Comparison of ENCODE assay signal across 8 cellular contexts in the genomic region with DNA sequence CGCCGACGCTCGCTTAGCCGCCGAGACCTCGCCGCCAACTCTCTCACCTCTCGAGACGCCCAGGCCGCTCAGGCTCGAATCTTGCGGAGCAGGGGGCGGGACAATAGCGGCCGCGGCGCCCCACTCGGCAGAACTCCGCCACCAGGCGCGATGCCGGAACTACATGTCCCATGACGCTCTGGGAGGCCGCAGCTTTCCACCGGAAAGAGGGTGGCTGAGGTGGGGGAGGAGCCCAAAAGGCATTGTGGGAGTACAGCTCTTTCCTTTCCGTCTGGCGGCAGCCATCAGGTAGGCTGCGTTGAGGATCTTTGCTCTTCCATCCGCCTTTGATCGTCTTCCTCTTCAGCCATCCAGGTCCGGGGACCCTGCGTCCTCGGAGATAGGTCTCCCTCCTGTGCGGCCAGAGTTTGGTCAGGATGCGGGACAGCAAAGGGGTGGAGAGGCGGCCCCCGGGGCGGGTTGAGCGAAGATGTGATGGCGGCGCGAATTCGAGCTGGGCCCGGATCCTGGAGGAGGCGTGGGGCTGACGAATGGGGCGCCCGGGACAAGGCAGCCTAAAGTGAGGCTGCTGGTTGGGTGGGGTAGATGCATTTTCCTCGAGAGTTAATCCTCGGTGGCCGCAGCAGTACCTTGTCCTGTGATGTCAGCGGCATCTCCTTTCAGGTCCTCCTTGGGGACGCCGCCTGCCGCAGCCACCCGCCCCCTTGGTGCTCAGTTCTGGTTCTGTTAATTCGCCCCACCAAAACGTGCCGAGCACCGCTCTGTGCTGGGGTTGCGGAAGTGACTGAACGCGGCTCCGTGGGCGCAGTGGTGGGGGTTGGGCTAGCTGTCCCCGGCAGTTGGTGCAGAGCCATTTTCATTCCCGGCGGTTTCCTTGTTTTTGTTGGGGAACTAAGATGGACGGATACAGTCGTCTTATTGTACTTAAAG. TPM values are rescaled to one million over a fixed set of nuclear protein-coding genes. Genes with fewer than 3 reads are reported as not detected.
A peak's percentile ranks its signal among the peaks of the same experiment; 100 is the strongest.
DNase-seq lines count a peak whose midpoint lies in the region; ATAC-seq and TF ChIP-seq lines count a peak whose summit lies in the region.

A gene (minus strand): TSS at position 105 of the 930 bp plus-strand sequence. CDS start 6,086 bp downstream, outside the sequence.
A gene (plus strand): TSS at position 247 of the 930 bp plus-strand sequence. CDS start 728 bp downstream, outside the sequence.

- H3K4me3 Mint-ChIP-seq in activated B cell treated with CpG ODN at 0.5 μM for 24 hours: peak within 1 kb of the TSS; percentile 98

- peak within 1 kb of the TSS; percentile 95 for H3K27ac Mint-ChIP-seq in activated B cell treated with CpG ODN at 0.5 μM for 24 hours

- H3K9me3 Mint-ChIP-seq in activated B cell treated with CpG ODN at 0.5 μM for 24 hours: no peaks in the 10 kb centered on the region

- peaks cover 54% of the 10 kb centered on the region for H3K36me3 Mint-ChIP-seq in activated B cell treated with CpG ODN at 0.5 μM for 24 hours (ENCODE audit: low read depth)

- POLR2A ChIA-PET in activated B cell treated with CpG ODN at 0.5 μM for 24 hours (lab: Charles Lee): interaction anchor here (0.6 to 5.5 kb wide), 37 partner anchors 8 to 1872 kb away, joined by 3 to 124 read pairs (median 4); a partner anchor contains a TSS

- no peak for TF ChIP-seq CTCF in activated B cell treated with CpG ODN at 0.5 μM for 24 hours (IDR thresholded peaks at IDR 0.05)

- intact Hi-C loops in activated B cell treated with CpG ODN at 0.5 μM for 24 hours (cut with micrococcal nuclease): loop anchor here (1.0 to 10.0 kb wide), 9 partner anchors 28 to 714 kb away; a partner anchor contains a TSS

- DNase-seq in AG08396 (ENCODE audit: low spot score) (peak; percentile 95), NCI-H2227 treated with DMSO at 0.1 percent for 48 hours (lab: John Stamatoyannopoulos, UW) (peak; percentile 94), activated B cell treated with CpG ODN at 0.5 μM for 24 hours (peak; percentile 90), iris pigment epithelial cell (ENCODE audit: low read depth) (peak; percentile 98)
- DNase-seq in central memory CD4-positive, alpha-beta T cell: peak; percentile 97
- DNase-seq in stimulated activated CD4-positive, alpha-beta T cell treated with anti-CD3 and anti-CD28 coated beads, Interleukin-12 subunit alpha, Interleukin-12 subunit beta, amount 100 ng/mL, for 4 hours: peak; percentile 95

- H3K4me1 Mint-ChIP-seq in activated B cell treated with CpG ODN at 0.5 μM for 24 hours: peaks cover 52% of the 10 kb centered on the region

- peak; percentile 96 for ATAC-seq in GM18907 (IDR thresholded peaks at IDR 0.05; ENCODE audit: unreplicated experiment)
- peak; percentile 95 for ATAC-seq in HG03159 (IDR thresholded peaks at IDR 0.05; ENCODE audit: unreplicated experiment)
- peak; percentile 91 for ATAC-seq in activated B cell treated with CpG ODN at 0.5 μM for 24 hours (ENCODE audit: low read depth)

- no peaks in the 10 kb centered on the region for H3K27me3 Mint-ChIP-seq in activated B cell treated with CpG ODN at 0.5 μM for 24 hours

- CTCF ChIA-PET in activated B cell treated with CpG ODN at 0.5 μM for 24 hours (lab: Charles Lee): interaction anchor here (0.7 to 1.7 kb wide), 6 partner anchors 28 to 155 kb away, joined by 3 to 9 read pairs (median 4); no protein-coding TSS in a partner anchor

RNA-seq across cellular contexts. Expression of the first gene that starts in this region (rescaled TPM):
- 3.4 and 4.8 TPM in 2 replicates for total RNA-seq in activated B cell treated with CpG ODN at 0.5 μM for 24 hours

RNA-seq across cellular contexts. Expression of the second gene that starts in this region (rescaled TPM):
- total RNA-seq in activated B cell treated with CpG ODN at 0.5 μM for 24 hours: 2,710 and 2,947 TPM in 2 replicates

Comparison
In these comparisons a context has a peak if more than half of its experiments do, and no peak if none do; other contexts are left out.
1. Peak in every context shown above with its lines: DNase-seq and ATAC-seq.